Comparison of ENCODE assay signal across 1 cellular context in genomic region chr3:47014036-47014435, GRCh38.
TF ChIP-seq lines count a peak whose summit lies in the region.

No MANE protein-coding gene starts in this region.

TF ChIP-seq in K562, 482 proteins besides CTCF, POLR2A, EP300 and RAD21:
- TF ChIP-seq POLR2AphosphoS5 (IDR thresholded peaks at IDR 0.05; ENCODE audit: control insufficient read depth, insufficient read depth, low read depth, low read length), result peak; percentile 3; the same call in 1 of the 2 replicates
- TF ChIP-seq ZNF3 (CRISPR knock-in tag; IDR thresholded peaks at IDR 0.05), result no peak
TF ChIP-seq in K562: peak in this region for 1.
